Comparison of ENCODE assay signal across 8 cellular contexts in genomic region chr2:117785740-117786139, GRCh38. TPM values are rescaled to one million over a fixed set of nuclear protein-coding genes. Genes with fewer than 3 reads are reported as not detected.
DNase-seq lines count a peak whose midpoint lies in the region; ATAC-seq and TF ChIP-seq lines count a peak whose summit lies in the region.

No MANE protein-coding gene starts in this region.

- peak; percentile 70 for ATAC-seq in GM18517 (IDR thresholded peaks at IDR 0.05; ENCODE audit: unreplicated experiment)
- peak; percentile 59 for ATAC-seq in HG03571 (IDR thresholded peaks at IDR 0.05; ENCODE audit: unreplicated experiment)
- ATAC-seq in gastrocnemius medialis = no peak

- H3K27me3 ChIP-seq in thyroid gland (no peaks in the 10 kb centered on the region), gastrocnemius medialis (no peaks in the 10 kb centered on the region)

- intact Hi-C loops in thyroid gland (cut with DNase I) (no loop called here), gastrocnemius medialis (cut with DNase I; ENCODE audit: low total_unique reads) (no loop called here)

- H3K4me3 ChIP-seq in thyroid gland (replicated peaks in 1 of 3) (no peak overlapping the region), gastrocnemius medialis (no peak overlapping the region)

- in situ Hi-C loops in gastrocnemius medialis (cut with MboI; ENCODE audit: low sequenced_read_pairs in 4 of 4) = no loop called here

- H3K36me3 ChIP-seq in thyroid gland (no peaks in the 10 kb centered on the region), gastrocnemius medialis (no peaks in the 10 kb centered on the region)

- H3K27ac ChIP-seq in thyroid gland = no peak overlapping the region
- H3K27ac ChIP-seq in gastrocnemius medialis = no peak overlapping the region

- DNase-seq in COLO668 (lab: John Stamatoyannopoulos, UW; ENCODE audit: unreplicated experiment) (peak; percentile 26), NOMO-1 treated with DMSO at 0.1 percent for 48 hours (lab: John Stamatoyannopoulos, UW; ENCODE audit: unreplicated experiment) (peak; percentile 12), amniotic stem cell (lab: John Stamatoyannopoulos, UW) (peak; percentile 15), kidney tubule cell (ENCODE audit: low spot score) (peak; percentile 59), thyroid gland (peak; percentile 33 to 60), gastrocnemius medialis (no peak)

- H3K4me1 ChIP-seq in thyroid gland (no peaks in the 10 kb centered on the region), gastrocnemius medialis (no peaks in the 10 kb centered on the region)

- TF ChIP-seq CTCF in thyroid gland (IDR thresholded peaks at IDR 0.05) (peak in 5 of 6 experiments; percentile 22 to 65 (median 59)), gastrocnemius medialis (IDR thresholded peaks at IDR 0.05 in 4 of 5, conservative IDR thresholded peaks at IDR 0.05 in 1 of 5) (peak in 2 of 5 experiments; percentile 19 to 51)

- H3K9me3 ChIP-seq in thyroid gland (no peaks in the 10 kb centered on the region), gastrocnemius medialis (no peaks in the 10 kb centered on the region)

- TF ChIP-seq POLR2A in thyroid gland (IDR thresholded peaks at IDR 0.05) (no peak), gastrocnemius medialis (IDR thresholded peaks at IDR 0.05) (no peak)

RNA-seq across cellular contexts. Expression of gene DDX18, which starts 28.8 kb away (rescaled TPM):
- total RNA-seq in thyroid gland (10 to 100 TPM; 47.6 to 65.6 (median 49.0) TPM), gastrocnemius medialis (10 to 100 TPM; 21.8 to 37.1 (median 24.7) TPM)

Comparison
In these comparisons a context has a peak if more than half of its experiments do, and no peak if none do; other contexts are left out.
1. DNase-seq: peak in COLO668 (single experiment), NOMO-1 treated with DMSO at 0.1 percent for 48 hours (single experiment), amniotic stem cell (single experiment), kidney tubule cell (single experiment) and thyroid gland (2 of 2); none in gastrocnemius medialis (0 of 2).
2. ATAC-seq: peak in GM18517 (single experiment) and HG03571 (single experiment); none in gastrocnemius medialis (0 of 2).